In genomic region chr17:75405365-75406221, GRCh38 we compare ENCODE assay signal across 1 cellular context.
TF ChIP-seq lines count a peak whose summit lies in the region.

Gene GRB2, minus strand, starts transcription at chr17:75405678. Its CDS starts 12,050 bp downstream, at chr17:75393628.

TF ChIP-seq in H1, 55 proteins besides CTCF, POLR2A, EP300 and RAD21:
- TF ChIP-seq POLR2AphosphoS5 (IDR thresholded peaks at IDR 0.05; ENCODE audit: low read depth, low read length) (peak; percentile 79), SP1 (IDR thresholded peaks at IDR 0.05; ENCODE audit: low read depth, low read length) (0 out of 2 replicates have a peak, but pooled peaks have one; percentile 32), MAFK (IDR thresholded peaks at IDR 0.05; ENCODE audit: low read depth, low read length) (no peak), KDM5A (IDR thresholded peaks at IDR 0.05; ENCODE audit: low read length) (peak; percentile 30; the same call in 1 of the 2 replicates), TEAD4 (IDR thresholded peaks at IDR 0.05; ENCODE audit: low read depth, low read length) (no peak), BRCA1 (IDR thresholded peaks at IDR 0.05; ENCODE audit: low read depth, low read length) (peak; percentile 69), KDM1A (IDR thresholded peaks at IDR 0.05; ENCODE audit: borderline replicate concordance, low read length) (no peak), HDAC6 (IDR thresholded peaks at IDR 0.05; ENCODE audit: low read depth, low read length) (no peak), SP4 (IDR thresholded peaks at IDR 0.05; ENCODE audit: low read length) (no peak), CBX8 (IDR thresholded peaks at IDR 0.05; ENCODE audit: borderline replicate concordance, low read depth, low read length) (no peak), E2F6 (IDR thresholded peaks at IDR 0.05) (no peak), PHF8 (conservative IDR thresholded peaks at IDR 0.05; ENCODE audit: low read depth, low read length) (peak; percentile 94), TAF1 (IDR thresholded peaks at IDR 0.05; ENCODE audit: low read depth, low read length) (peak; percentile 74), CBX5 (IDR thresholded peaks at IDR 0.05; ENCODE audit: low read depth, low read length) (no peak), JUND (IDR thresholded peaks at IDR 0.05; ENCODE audit: low read length) (no peak), MAX (IDR thresholded peaks at IDR 0.05) (0 out of 2 replicates have a peak, but pooled peaks have one; percentile 25), KDM4A (IDR thresholded peaks at IDR 0.05; ENCODE audit: low read depth, low read length, severe bottlenecking) (peak; percentile 55), YY1 (IDR thresholded peaks at IDR 0.05; ENCODE audit: low read depth, low read length) (no peak), ASH2L (IDR thresholded peaks at IDR 0.05; ENCODE audit: low read length) (peak; percentile 67), NRF1 (IDR thresholded peaks at IDR 0.05; ENCODE audit: low read depth, low read length) (peak; percentile 97), CHD2 (IDR thresholded peaks at IDR 0.05; ENCODE audit: low read length) (peak; percentile 95), EGR1 (IDR thresholded peaks at IDR 0.05; ENCODE audit: borderline replicate concordance, low read depth, low read length) (peak; percentile 66; the same call in 1 of the 2 replicates), CHD1 (IDR thresholded peaks at IDR 0.05; ENCODE audit: low read depth, low read length) (no peak), SIN3A (conservative IDR thresholded peaks at IDR 0.05 in 1 of 2, IDR thresholded peaks at IDR 0.05 in 1 of 2; ENCODE audit: low read depth in 1 of 2, low read length in 2 of 2) (peak; percentile 20 to 62; a peak in 2 of 4 replicates)
